ENCODE assay signal across 1 cellular context in the genomic region with DNA sequence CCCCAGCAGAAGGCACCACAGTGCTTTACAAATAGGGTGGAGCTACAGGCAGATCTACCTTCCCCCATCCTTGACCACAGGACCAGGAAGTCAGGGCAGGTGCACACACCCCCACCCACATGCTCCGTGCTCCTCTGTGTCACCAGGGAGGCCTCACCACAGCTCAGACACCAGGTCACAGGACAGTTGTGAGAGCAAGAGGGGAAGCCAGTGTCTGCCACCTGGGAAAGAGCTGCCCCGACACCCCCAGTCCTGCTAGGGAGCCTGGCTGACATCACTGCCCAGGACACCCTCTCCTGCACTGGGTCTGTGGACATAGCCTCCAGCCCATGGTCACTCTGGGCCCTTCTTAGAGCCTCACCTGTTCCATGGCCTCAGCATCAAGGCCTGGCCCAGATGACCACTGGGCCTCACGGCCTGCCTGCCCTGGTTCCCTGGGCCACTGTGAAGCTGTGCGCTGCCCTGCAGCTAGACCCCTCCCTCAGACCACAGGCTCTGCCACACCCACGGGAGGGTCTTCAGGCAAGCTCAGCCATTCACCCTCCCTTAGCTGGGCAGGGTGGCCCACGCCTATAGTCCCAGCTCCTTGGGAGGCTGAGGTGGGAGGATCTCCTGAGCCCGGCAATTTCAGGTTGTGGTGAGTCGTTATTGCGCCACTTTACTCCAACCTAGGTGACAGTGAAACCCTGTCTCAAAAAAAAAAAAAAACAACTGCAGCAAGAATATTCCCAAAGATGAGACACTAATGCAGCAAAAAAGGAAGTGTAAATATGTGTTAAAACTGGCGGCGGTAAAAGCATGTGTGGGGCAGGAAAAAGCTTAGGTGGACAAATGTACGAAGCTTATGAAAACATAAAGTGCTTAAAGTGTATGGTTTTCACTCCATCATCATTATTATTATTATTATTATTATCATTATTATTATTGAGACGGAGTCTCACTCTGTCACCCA.
TF ChIP-seq lines count a peak whose summit lies in the region.

No MANE protein-coding gene starts in this region.

TF ChIP-seq in IMR-90, 13 proteins besides CTCF, POLR2A, EP300 and RAD21:
- TF ChIP-seq MAFK (IDR thresholded peaks at IDR 0.05; ENCODE audit: low read depth, low read length): no peak
- TF ChIP-seq CEBPB (IDR thresholded peaks at IDR 0.05; ENCODE audit: low read depth, low read length): peak; percentile 63; the same call in 1 of the 2 replicates
- TF ChIP-seq CHD1 (IDR thresholded peaks at IDR 0.05; ENCODE audit: low read depth, low read length): no peak
- no peak for TF ChIP-seq MXI1 (IDR thresholded peaks at IDR 0.05; ENCODE audit: borderline replicate concordance, low read depth, low read length)
- TF ChIP-seq, protein P1, sequence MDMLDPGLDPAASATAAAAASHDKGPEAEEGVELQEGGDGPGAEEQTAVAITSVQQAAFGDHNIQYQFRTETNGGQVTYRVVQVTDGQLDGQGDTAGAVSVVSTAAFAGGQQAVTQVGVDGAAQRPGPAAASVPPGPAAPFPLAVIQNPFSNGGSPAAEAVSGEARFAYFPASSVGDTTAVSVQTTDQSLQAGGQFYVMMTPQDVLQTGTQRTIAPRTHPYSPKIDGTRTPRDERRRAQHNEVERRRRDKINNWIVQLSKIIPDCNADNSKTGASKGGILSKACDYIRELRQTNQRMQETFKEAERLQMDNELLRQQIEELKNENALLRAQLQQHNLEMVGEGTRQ (IDR thresholded peaks at IDR 0.05; ENCODE audit: low read depth, low read length): no peak
- TF ChIP-seq RFX5 (IDR thresholded peaks at IDR 0.05; ENCODE audit: low read depth, low read length): no peak
- TF ChIP-seq NFE2L2 (IDR thresholded peaks at IDR 0.05; ENCODE audit: low read depth, low read length): no peak
